ENCODE assay signal across 20 cellular contexts in genomic region chr3:8523041-8523440, GRCh38. TPM values are rescaled to one million over a fixed set of nuclear protein-coding genes. Genes with fewer than 3 reads are reported as not detected.
DNase-seq lines count a peak whose midpoint lies in the region; ATAC-seq, FAIRE-seq and TF ChIP-seq lines count a peak whose summit lies in the region.
"Had no signal": no experiment of that assay in that cellular context is flagged by ENCODE, and none has a peak within 500 bp of the region (broad histone marks: within the 10 kb centered on the region; RNA-seq: fewer than 3 reads in every experiment).

No MANE protein-coding gene starts in this region.

- FAIRE-seq in astrocyte (lab: Jason Lieb, UNC) (peak; percentile 13), pancreas (lab: Jason Lieb, UNC) (no peak)
- FAIRE-seq: D721Med had no signal

- H3K4me2 ChIP-seq in astrocyte (ENCODE audit: low read length): no peak overlapping the region
- H3K4me2 ChIP-seq: PC-9 had no signal

- peaks cover 25% of the 10 kb centered on the region for H3K4me1 ChIP-seq in astrocyte (ENCODE audit: insufficient read depth, low read length)
- H3K4me1 ChIP-seq in lower lobe of right lung: peaks cover 76% of the 10 kb centered on the region
- H3K4me1 ChIP-seq in gastrocnemius medialis: peaks cover 97% of the 10 kb centered on the region in 2 donors
- peaks cover 12 to 22% of the 10 kb centered on the region in 2 donors for H3K4me1 ChIP-seq in aorta (ENCODE audit: control insufficient read depth in 1 of 2, insufficient read depth in 2 of 2, low read length in 2 of 2)
- peaks cover 0 to 4% (median 0%) of the 10 kb centered on the region in 3 donors for H3K4me1 ChIP-seq in pancreas

- H3K27ac ChIP-seq in astrocyte (ENCODE audit: low read depth, low read length) (no peak overlapping the region), lower lobe of right lung (peak overlapping the region; percentile 18), gastrocnemius medialis (peak overlapping the region; percentile 89 to 97 (median 94)), aorta (ENCODE audit: low read depth in 1 of 2, low read length in 2 of 2) (peak overlapping the region; percentile 37 to 79), pancreas (no peak overlapping the region)
- H3K27ac ChIP-seq: PC-9, RWPE1 had no signal

- in situ Hi-C loops in gastrocnemius medialis (cut with MboI; ENCODE audit: low sequenced_read_pairs in 4 of 4): no loop called here

- no peak overlapping the region for H3K9ac ChIP-seq in astrocyte (ENCODE audit: low read length)

- peaks cover 17% of the 10 kb centered on the region for H4K20me1 ChIP-seq in astrocyte (ENCODE audit: insufficient read depth, low read length)

- H3K79me2 ChIP-seq in astrocyte (ENCODE audit: insufficient read depth, low read length): peaks cover 44% of the 10 kb centered on the region

- TF ChIP-seq CTCF in astrocyte (IDR thresholded peaks at IDR 0.05; ENCODE audit: insufficient read depth, low read depth, low read length): no peak
- TF ChIP-seq CTCF in lower lobe of right lung (IDR thresholded peaks at IDR 0.05): no peak
- TF ChIP-seq CTCF in gastrocnemius medialis (IDR thresholded peaks at IDR 0.05 in 4 of 5, conservative IDR thresholded peaks at IDR 0.05 in 1 of 5): no peak
- no peak for TF ChIP-seq CTCF in pancreas (IDR thresholded peaks at IDR 0.05)

- no peak for DNase-seq in astrocyte (ENCODE audit: low read depth)
- DNase-seq in lower lobe of right lung: no peak
- DNase-seq in gastrocnemius medialis: no peak
- DNase-seq in aorta: no peak
- DNase-seq in pancreas: no peak
- DNase-seq: ACHN; C1 segment of cervical spinal cord; CD8-positive, alpha-beta memory T cell; DMS79 treated with DMSO at 0.1 percent for 48 hours; KBM-7; MV-4-11; NCI-H1694 treated with DMSO at 0.1 percent for 48 hours; NCI-H2227 treated with DMSO at 0.1 percent for 48 hours; NCI-H510A treated with DMSO at 0.1 percent for 48 hours; PC-9; SIG-M5 had no signal

- TF ChIP-seq POLR2A in gastrocnemius medialis (IDR thresholded peaks at IDR 0.05): no peak

- no peak overlapping the region for H3K27ac Mint-ChIP-seq in astrocyte (ENCODE audit: unreplicated experiment)
- H3K27ac Mint-ChIP-seq: CD8-positive, alpha-beta memory T cell had no signal

- H3K4me3 Mint-ChIP-seq in astrocyte (ENCODE audit: unreplicated experiment): no peak overlapping the region
- H3K4me3 Mint-ChIP-seq: CD8-positive, alpha-beta memory T cell had no signal

- no peak for ATAC-seq in lower lobe of right lung
- ATAC-seq in gastrocnemius medialis: no peak
- no peak for ATAC-seq in aorta (ENCODE audit: low FRiP score)
- no peak for ATAC-seq in GM19324 (IDR thresholded peaks at IDR 0.05; ENCODE audit: low FRiP score, unreplicated experiment)
- no peak for ATAC-seq in HG03039 (IDR thresholded peaks at IDR 0.05; ENCODE audit: unreplicated experiment)
- no peak for ATAC-seq in pancreas

- H3K9me3 ChIP-seq in astrocyte (ENCODE audit: insufficient read depth, low read depth, low read length): no peaks in the 10 kb centered on the region
- no peaks in the 10 kb centered on the region for H3K9me3 ChIP-seq in lower lobe of right lung
- no peaks in the 10 kb centered on the region for H3K9me3 ChIP-seq in gastrocnemius medialis
- H3K9me3 ChIP-seq in aorta (ENCODE audit: control insufficient read depth, low read length): no peaks in the 10 kb centered on the region
- H3K9me3 ChIP-seq in pancreas: no peaks in the 10 kb centered on the region

- H3K36me3 ChIP-seq in astrocyte (ENCODE audit: insufficient read depth, low read length) (peaks cover 4% of the 10 kb centered on the region), lower lobe of right lung (no peaks in the 10 kb centered on the region), gastrocnemius medialis (peaks cover 0 to 17% of the 10 kb centered on the region in 2 donors), aorta (ENCODE audit: control insufficient read depth in 1 of 2, insufficient read depth in 2 of 2, low read length in 1 of 2) (peaks cover 6 to 12% of the 10 kb centered on the region in 2 donors), pancreas (no peaks in the 10 kb centered on the region)

- H3K9me3 Mint-ChIP-seq in astrocyte (ENCODE audit: unreplicated experiment): no peaks in the 10 kb centered on the region

- H3K27me3 Mint-ChIP-seq in astrocyte (ENCODE audit: low read depth, unreplicated experiment): no peaks in the 10 kb centered on the region

- no peak overlapping the region for H2AFZ ChIP-seq in astrocyte (ENCODE audit: low read depth, low read length)
- H2AFZ ChIP-seq: PC-9 had no signal

- peaks cover 86% of the 10 kb centered on the region for H3K4me1 Mint-ChIP-seq in astrocyte (ENCODE audit: low read depth, unreplicated experiment)
- H3K4me1 Mint-ChIP-seq: CD8-positive, alpha-beta memory T cell had no signal

- H3K27me3 ChIP-seq in astrocyte (ENCODE audit: insufficient read depth, low read length): no peaks in the 10 kb centered on the region
- no peaks in the 10 kb centered on the region for H3K27me3 ChIP-seq in lower lobe of right lung (ENCODE audit: low read depth)
- no peaks in the 10 kb centered on the region for H3K27me3 ChIP-seq in gastrocnemius medialis
- no peaks in the 10 kb centered on the region for H3K27me3 ChIP-seq in aorta (ENCODE audit: control insufficient read depth in 1 of 2, insufficient read depth in 2 of 2, low read length in 1 of 2)
- H3K27me3 ChIP-seq in pancreas: no peaks in the 10 kb centered on the region

- H3K36me3 Mint-ChIP-seq in astrocyte (ENCODE audit: low read depth, unreplicated experiment): peaks cover 35% of the 10 kb centered on the region

- 35 to 40% methylated on average over 1 of the region's 1 CpG for WGBS in aorta, 2 donors
- 67 to 69% methylated on average over 1 of the region's 1 CpG for WGBS in pancreas, 2 donors

- H3K4me3 ChIP-seq in astrocyte (ENCODE audit: insufficient read depth, low read depth, low read length) (no peak overlapping the region), lower lobe of right lung (no peak overlapping the region), gastrocnemius medialis (no peak overlapping the region), aorta (ENCODE audit: low read length in 2 of 2) (no peak overlapping the region), pancreas (no peak overlapping the region)
- H3K4me3 ChIP-seq: PC-9 had no signal

- intact Hi-C loops in lower lobe of right lung (cut with DNase I): no loop called here
- intact Hi-C loops in gastrocnemius medialis (cut with DNase I; ENCODE audit: low total_unique reads): loop anchor here (2.0 kb wide), 1 partner anchor 14 kb away; no protein-coding TSS in a partner anchor
- intact Hi-C loops in aorta (cut with DNase I): no loop called here
- intact Hi-C loops in pancreas (cut with DNase I): no loop called here

RNA-seq across cellular contexts. Expression of gene LMCD1, which starts 21.4 kb away (rescaled TPM):
- total RNA-seq in astrocyte (374 and 437 TPM in 2 replicates), lower lobe of right lung (93.6 TPM), gastrocnemius medialis (100 to 1,000 TPM in 3 of 4 donors, 10 to 100 TPM in 1; 96.0 to 581 (median 167) TPM), aorta (1,000 to 10,000 TPM in 1 of 2 donors, 100 to 1,000 TPM in 1; 192 to 1,289 TPM), pancreas (10 to 100 TPM; 14.4 to 32.0 (median 17.4) TPM)
- polyA plus RNA-seq in aorta (100 to 1,000 TPM; 347 to 416 TPM), pancreas (10 to 100 TPM; 14.0 to 39.4 TPM)

Comparison
In these comparisons a context has a peak if more than half of its experiments do, and no peak if none do; other contexts are left out.
1. H3K27ac ChIP-seq: peak in lower lobe of right lung (single experiment), gastrocnemius medialis (4 of 4) and aorta (2 of 2); none in astrocyte (single experiment) and pancreas (0 of 4).